In the genomic region with DNA sequence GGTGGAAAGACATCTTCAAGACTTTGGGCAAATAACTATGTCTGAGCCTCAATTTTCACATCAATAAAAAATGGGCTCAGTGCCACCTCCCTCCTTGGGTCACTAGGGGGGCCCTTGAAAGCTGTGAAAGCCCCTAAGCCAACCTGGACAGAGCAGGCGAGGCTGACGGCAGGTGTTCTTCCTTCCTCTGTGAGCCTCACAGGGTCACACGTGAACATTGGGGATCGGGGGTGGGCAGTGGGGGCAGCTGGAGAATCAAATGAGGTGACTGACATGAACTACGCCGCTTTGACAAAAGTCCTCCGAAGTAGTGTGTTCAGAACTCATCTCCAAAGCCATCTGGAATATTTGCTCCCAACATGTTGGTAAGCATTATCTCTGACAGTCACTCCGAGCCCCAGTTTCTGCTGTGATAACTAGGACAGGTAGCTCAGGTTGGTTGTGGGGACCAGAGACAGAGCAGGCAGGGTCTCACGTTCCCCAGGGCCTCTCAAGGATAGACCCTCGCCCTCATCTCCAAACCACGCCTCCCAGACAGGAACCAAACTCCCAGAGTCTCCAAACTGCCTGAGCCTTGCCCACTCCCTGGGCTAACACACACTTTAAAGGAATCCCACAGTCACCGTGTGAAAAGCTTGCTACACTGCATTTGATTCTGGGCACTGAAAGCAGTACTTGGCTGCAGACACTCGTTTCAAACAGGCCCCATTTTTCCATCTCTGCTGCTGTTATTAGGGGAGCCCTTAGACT, we compare ENCODE assay signal across 8 cellular contexts. TPM values are rescaled to one million over a fixed set of nuclear protein-coding genes. Genes with fewer than 3 reads are reported as not detected.
DNase-seq lines count a peak whose midpoint lies in the region; ATAC-seq, FAIRE-seq and TF ChIP-seq lines count a peak whose summit lies in the region.

No MANE protein-coding gene starts in this region.

- H4K20me1 ChIP-seq in keratinocyte (ENCODE audit: control insufficient read depth, extremely low read depth, insufficient read depth, low read length): peaks cover 4% of the 10 kb centered on the region

- peak overlapping the region; percentile 75 for H3K4me3 Mint-ChIP-seq in activated naive CD4-positive, alpha-beta T cell treated with anti-CD3 and anti-CD28 coated beads for 36 hours
- H3K4me3 Mint-ChIP-seq in activated CD8-positive, alpha-beta T cell treated with anti-CD3 and anti-CD28 coated beads, Interleukin-2, amount 10 ng/mL, durations not matched to agents 7 days and 5 days: peak overlapping the region; percentile 72

- no peaks in the 10 kb centered on the region for H3K9me3 Mint-ChIP-seq in activated naive CD4-positive, alpha-beta T cell treated with anti-CD3 and anti-CD28 coated beads for 36 hours
- H3K9me3 Mint-ChIP-seq in activated naive CD4-positive, alpha-beta T cell treated with anti-CD3 and anti-CD28 coated beads, Interleukin-2, amount 50 U/mL, for 72 hours: no peaks in the 10 kb centered on the region
- H3K9me3 Mint-ChIP-seq in activated CD8-positive, alpha-beta T cell treated with anti-CD3 and anti-CD28 coated beads, Interleukin-2, amount 10 ng/mL, durations not matched to agents 7 days and 5 days (ENCODE audit: insufficient read depth): no peaks in the 10 kb centered on the region

- peak overlapping the region; percentile 86 for H3K4me2 ChIP-seq in keratinocyte (ENCODE audit: control insufficient read depth, extremely low read depth, insufficient read depth, low read depth, low read length)

- H3K36me3 Mint-ChIP-seq in activated naive CD4-positive, alpha-beta T cell treated with anti-CD3 and anti-CD28 coated beads for 36 hours (ENCODE audit: low read depth): no peaks in the 10 kb centered on the region
- H3K36me3 Mint-ChIP-seq in activated naive CD4-positive, alpha-beta T cell treated with anti-CD3 and anti-CD28 coated beads, Interleukin-2, amount 50 U/mL, for 72 hours: no peaks in the 10 kb centered on the region
- H3K36me3 Mint-ChIP-seq in activated CD8-positive, alpha-beta T cell treated with anti-CD3 and anti-CD28 coated beads, Interleukin-2, amount 10 ng/mL, durations not matched to agents 7 days and 5 days (ENCODE audit: low read depth): no peaks in the 10 kb centered on the region

- peaks cover 2% of the 10 kb centered on the region for H3K27me3 Mint-ChIP-seq in activated naive CD4-positive, alpha-beta T cell treated with anti-CD3 and anti-CD28 coated beads for 36 hours (ENCODE audit: low read depth)
- H3K27me3 Mint-ChIP-seq in activated CD8-positive, alpha-beta T cell treated with anti-CD3 and anti-CD28 coated beads, Interleukin-2, amount 10 ng/mL, durations not matched to agents 7 days and 5 days (ENCODE audit: low read depth): peaks cover 43% of the 10 kb centered on the region

- no peaks in the 10 kb centered on the region for H3K9me1 ChIP-seq in keratinocyte (ENCODE audit: control insufficient read depth, extremely low read depth, insufficient read depth, low read length)

- H3K4me3 ChIP-seq in keratinocyte (ENCODE audit: control insufficient read depth in 2 of 3, extremely low read depth in 1 of 3, insufficient read depth in 2 of 3, low read depth in 1 of 3, low read length in 3 of 3): peak overlapping the region in 2 of 3 experiments; percentile 54 to 59
- peak overlapping the region; percentile 24 to 98 (median 82) for H3K4me3 ChIP-seq in tibial nerve

- H3K27ac ChIP-seq in keratinocyte (ENCODE audit: control insufficient read depth, insufficient read depth, low read length) (no peak overlapping the region), tibial nerve (peak overlapping the region in 3 of 4 donors; percentile 4 to 81 (median 57))

- H3K27me3 ChIP-seq in keratinocyte (ENCODE audit: control insufficient read depth, extremely low read depth, insufficient read depth, low read length) (no peaks in the 10 kb centered on the region), tibial nerve (no peaks in the 10 kb centered on the region)

- no peak for DNase-seq in activated naive CD4-positive, alpha-beta T cell treated with anti-CD3 and anti-CD28 coated beads for 36 hours
- no peak for DNase-seq in activated naive CD4-positive, alpha-beta T cell treated with anti-CD3 and anti-CD28 coated beads, Interleukin-2, amount 50 U/mL, for 72 hours (ENCODE audit: low spot score in 2 of 2)
- no peak for DNase-seq in activated CD8-positive, alpha-beta T cell treated with anti-CD3 and anti-CD28 coated beads, Interleukin-2, amount 10 ng/mL, durations not matched to agents 7 days and 5 days
- DNase-seq in keratinocyte (ENCODE audit: low read depth, low spot score): no peak
- DNase-seq in tibial nerve (ENCODE audit: low spot score in 2 of 2): no peak
- no peak for DNase-seq in inferior parietal cortex (ENCODE audit: extremely low spot score)
- no peak for DNase-seq in GM19239 (ENCODE audit: insufficient read length, low spot score)
- DNase-seq in stimulated activated CD4-positive, alpha-beta T cell treated with anti-CD3 and anti-CD28 coated beads, Interleukin-4, amount 100 ng/mL, for 24 hours: no peak

- dilution Hi-C loops in keratinocyte (cut with MboI; ENCODE audit: extremely low pct_ligation_motif_present, low sequenced_read_pairs): no loop called here

- H3K4me1 ChIP-seq in keratinocyte (ENCODE audit: control insufficient read depth, extremely low read depth, insufficient read depth, low read length): peaks cover 15% of the 10 kb centered on the region
- peaks cover 0 to 40% (median 30%) of the 10 kb centered on the region in 4 donors for H3K4me1 ChIP-seq in tibial nerve

- H3K27ac Mint-ChIP-seq in activated naive CD4-positive, alpha-beta T cell treated with anti-CD3 and anti-CD28 coated beads for 36 hours: no peak overlapping the region
- H3K27ac Mint-ChIP-seq in activated naive CD4-positive, alpha-beta T cell treated with anti-CD3 and anti-CD28 coated beads, Interleukin-2, amount 50 U/mL, for 72 hours: no peak overlapping the region
- H3K27ac Mint-ChIP-seq in activated CD8-positive, alpha-beta T cell treated with anti-CD3 and anti-CD28 coated beads, Interleukin-2, amount 10 ng/mL, durations not matched to agents 7 days and 5 days: no peak overlapping the region

- POLR2A ChIA-PET in activated CD8-positive, alpha-beta T cell treated with anti-CD3 and anti-CD28 coated beads, Interleukin-2, amount 10 ng/mL, durations not matched to agents 7 days and 5 days (lab: Charles Lee): no interaction called here

- no peaks in the 10 kb centered on the region for H3K9me3 ChIP-seq in keratinocyte (ENCODE audit: control insufficient read depth, low read depth, low read length)
- H3K9me3 ChIP-seq in tibial nerve: no peaks in the 10 kb centered on the region

- 57 to 62% methylated on average over 13 of the region's 13 CpGs for WGBS in tibial nerve, 2 donors

- no peak overlapping the region for H3K9ac ChIP-seq in keratinocyte (ENCODE audit: control insufficient read depth, extremely low read depth, insufficient read depth, low read length)

- ATAC-seq in activated naive CD4-positive, alpha-beta T cell treated with anti-CD3 and anti-CD28 coated beads, Interleukin-2, amount 50 U/mL, for 72 hours: no peak
- ATAC-seq in activated CD8-positive, alpha-beta T cell treated with anti-CD3 and anti-CD28 coated beads, Interleukin-2, amount 10 ng/mL, durations not matched to agents 7 days and 5 days: no peak

- H3K4me1 Mint-ChIP-seq in activated naive CD4-positive, alpha-beta T cell treated with anti-CD3 and anti-CD28 coated beads for 36 hours (ENCODE audit: low read depth): peaks cover 13% of the 10 kb centered on the region
- H3K4me1 Mint-ChIP-seq in activated CD8-positive, alpha-beta T cell treated with anti-CD3 and anti-CD28 coated beads, Interleukin-2, amount 10 ng/mL, durations not matched to agents 7 days and 5 days (ENCODE audit: low read depth): peaks cover 25% of the 10 kb centered on the region

- no peaks in the 10 kb centered on the region for H3K36me3 ChIP-seq in keratinocyte (ENCODE audit: control insufficient read depth in 2 of 2, extremely low read depth in 1 of 2, insufficient read depth in 2 of 2, low read length in 2 of 2)
- no peaks in the 10 kb centered on the region for H3K36me3 ChIP-seq in tibial nerve

- FAIRE-seq in keratinocyte (lab: Jason Lieb, UNC) (no peak), GM19239 (lab: Jason Lieb, UNC) (no peak)

- CTCF ChIA-PET in activated naive CD4-positive, alpha-beta T cell treated with anti-CD3 and anti-CD28 coated beads for 36 hours (lab: Charles Lee): interaction anchor here (0.6 to 1.1 kb wide), 3 partner anchors 18 to 63 kb away, joined by 3 read pairs; no protein-coding TSS in a partner anchor
- CTCF ChIA-PET in activated CD8-positive, alpha-beta T cell treated with anti-CD3 and anti-CD28 coated beads, Interleukin-2, amount 10 ng/mL, durations not matched to agents 7 days and 5 days (lab: Charles Lee): interaction anchor here (1.0 to 4.2 kb wide), 5 partner anchors 18 to 65 kb away, joined by 3 to 32 read pairs (median 7); no protein-coding TSS in a partner anchor

- H3K79me2 ChIP-seq in keratinocyte (ENCODE audit: control insufficient read depth, insufficient read depth, low read length): no peaks in the 10 kb centered on the region

- TF ChIP-seq POLR2A in tibial nerve (IDR thresholded peaks at IDR 0.05): no peak

- TF ChIP-seq EP300 in tibial nerve (IDR thresholded peaks at IDR 0.05): no peak

- TF ChIP-seq CTCF in keratinocyte (optimal IDR thresholded peaks at IDR 0.05 in 1 of 3, IDR thresholded peaks at IDR 0.05 in 1 of 3, conservative IDR thresholded peaks at IDR 0.05 in 1 of 3; ENCODE audit: extremely low read depth in 1 of 3, insufficient read depth in 2 of 3, low read length in 3 of 3): no peak
- TF ChIP-seq CTCF in tibial nerve (IDR thresholded peaks at IDR 0.05): no peak

- intact Hi-C loops in activated naive CD4-positive, alpha-beta T cell treated with anti-CD3 and anti-CD28 coated beads for 36 hours (cut with micrococcal nuclease): loop anchor here (2.0 to 5.0 kb wide), 3 partner anchors 293 to 514 kb away; a partner anchor contains a TSS

- peak overlapping the region; percentile 73 for H2AFZ ChIP-seq in keratinocyte (ENCODE audit: control insufficient read depth, low read length)

RNA-seq across cellular contexts. Expression of a gene that starts 0.8 kb away (rescaled TPM):
- total RNA-seq in activated naive CD4-positive, alpha-beta T cell treated with anti-CD3 and anti-CD28 coated beads for 36 hours: 1 to 10 TPM; 3.6 to 4.5 TPM
- 1 to 10 TPM; 1.8 to 3.2 TPM for total RNA-seq in activated naive CD4-positive, alpha-beta T cell treated with anti-CD3 and anti-CD28 coated beads, Interleukin-2, amount 50 U/mL, for 72 hours
- total RNA-seq in activated CD8-positive, alpha-beta T cell treated with anti-CD3 and anti-CD28 coated beads, Interleukin-2, amount 10 ng/mL, durations not matched to agents 7 days and 5 days: 1 to 10 TPM in 1 of 2 experiments, under 1 TPM in 1; 0.97 to 1.3 TPM
- 7.0 to 11.7 TPM (median 9.9 TPM) in 3 replicates for polyA plus RNA-seq in keratinocyte
- polyA plus RNA-seq in keratinocyte (2011; ENCODE audit: low read depth): 4.8 TPM
- 3.7 and 6.5 TPM in 2 replicates for polyA plus RNA-seq in keratinocyte (2011; cell fraction: cytosol; rRNA removed)
- polyA plus RNA-seq in keratinocyte (2011; cell fraction: nucleus; rRNA removed): 23.4 and 31.9 TPM in 2 replicates
- polyA plus RNA-seq in keratinocyte (2012; ENCODE audit: low replicate concordance): 9.6 and 16.3 TPM in 2 replicates
- 12.4 to 64.5 TPM (median 16.1 TPM) in 3 replicates for polyA minus RNA-seq in keratinocyte
- 14.8 TPM for polyA minus RNA-seq in keratinocyte (2011; cell fraction: cytosol; rRNA and poly(A)+ RNA removed)
- 31.8 and 34.7 TPM in 2 replicates for polyA minus RNA-seq in keratinocyte (2011; cell fraction: nucleus; rRNA and poly(A)+ RNA removed)
- 100 to 1,000 TPM in 1 of 4 donors, 10 to 100 TPM in 3; 52.8 to 125 (median 57.9) TPM for total RNA-seq in tibial nerve

Comparison
In these comparisons a context has a peak if more than half of its experiments do, and no peak if none do; other contexts are left out.
1. RNA of a gene that starts 0.8 kb away (total RNA-seq): 52.8 to 125 TPM in tibial nerve; 3.6 to 4.5 TPM in activated naive CD4-positive, alpha-beta T cell treated with anti-CD3 and anti-CD28 coated beads for 36 hours, 1.8 to 3.2 TPM in activated naive CD4-positive, alpha-beta T cell treated with anti-CD3 and anti-CD28 coated beads, Interleukin-2, amount 50 U/mL, for 72 hours and 0.97 to 1.3 TPM in activated CD8-positive, alpha-beta T cell treated with anti-CD3 and anti-CD28 coated beads, Interleukin-2, amount 10 ng/mL, durations not matched to agents 7 days and 5 days; every median in the first group is over 4 times any median in the second.